ENCODE assay signal across 12 cellular contexts in the genomic region with DNA sequence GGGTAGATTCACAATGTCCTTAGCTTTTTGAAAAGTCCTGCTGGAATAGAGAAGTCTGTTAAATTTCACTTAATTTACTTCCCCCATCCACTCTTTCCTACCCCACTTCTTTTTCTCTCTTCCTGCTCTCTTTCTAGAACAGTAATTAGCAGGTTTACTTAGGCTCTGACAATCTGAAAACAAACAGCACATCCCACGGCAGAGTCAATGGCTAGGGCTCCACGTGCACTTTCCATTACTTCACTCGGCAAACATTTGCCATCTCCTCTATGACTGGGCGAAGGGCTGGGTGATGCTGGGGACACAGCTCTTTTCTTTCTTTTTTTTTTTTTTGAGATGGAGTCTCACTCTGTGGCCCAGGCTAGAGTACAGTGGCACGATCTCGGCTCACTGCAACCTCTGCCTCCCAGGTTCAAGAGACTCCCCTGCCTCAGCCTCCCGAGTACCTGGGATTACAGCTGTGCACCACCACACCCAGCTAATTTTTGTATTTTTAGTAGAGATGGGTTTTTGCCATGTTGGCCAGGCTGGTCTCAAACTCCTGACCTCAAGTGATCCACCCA. TPM values are rescaled to one million over a fixed set of nuclear protein-coding genes. Genes with fewer than 3 reads are reported as not detected.
DNase-seq lines count a peak whose midpoint lies in the region; ATAC-seq and TF ChIP-seq lines count a peak whose summit lies in the region.
"Not testable (repeated sequence)": the region's sequence is repeated elsewhere in the genome, so short reads cannot be mapped to it uniquely, and the experiment has no call there.
"Had no signal": no experiment of that assay in that cellular context is flagged by ENCODE, and none has a peak within 500 bp of the region (broad histone marks: within the 10 kb centered on the region; RNA-seq: fewer than 3 reads in every experiment).

No MANE protein-coding gene starts in this region.

- DNase-seq in DMS153 treated with DMSO at 0.1 percent for 48 hours (lab: John Stamatoyannopoulos, UW; ENCODE audit: unreplicated experiment): peak; percentile 66
- DNase-seq in NCI-H1417 (lab: John Stamatoyannopoulos, UW): peak in 2 of 3 experiments; percentile 7 to 48
- peak; percentile 58 for DNase-seq in NCI-H510A treated with DMSO at 0.1 percent for 48 hours (lab: John Stamatoyannopoulos, UW)
- DNase-seq in left ventricle myocardium superior, lower lobe of right lung: not testable (repeated sequence)
- peak; percentile 39 for DNase-seq in progenitor cell of endocrine pancreas (ENCODE audit: low spot score, unreplicated experiment)

- not testable (repeated sequence) for H3K4me3 ChIP-seq in lower lobe of right lung

- not testable (repeated sequence) for TF ChIP-seq CTCF in lower lobe of right lung (IDR thresholded peaks at IDR 0.05); progenitor cell of endocrine pancreas (IDR thresholded peaks at IDR 0.05; ENCODE audit: unreplicated experiment)

- H3K4me1 ChIP-seq in lower lobe of right lung: not testable (repeated sequence)

- not testable (repeated sequence) for H3K36me3 ChIP-seq in lower lobe of right lung

- H3K36me3 Mint-ChIP-seq in activated naive CD4-positive, alpha-beta T cell treated with anti-CD3 and anti-CD28 coated beads, Interleukin-2, amount 50 U/mL, for 24 hours; progenitor cell of endocrine pancreas (ENCODE audit: insufficient read depth): not testable (repeated sequence)

- H3K27me3 ChIP-seq in lower lobe of right lung (ENCODE audit: low read depth): not testable (repeated sequence)

- not testable (repeated sequence) for H3K4me1 Mint-ChIP-seq in activated naive CD4-positive, alpha-beta T cell treated with anti-CD3 and anti-CD28 coated beads, Interleukin-2, amount 50 U/mL, for 24 hours
- H3K4me1 Mint-ChIP-seq in progenitor cell of endocrine pancreas (ENCODE audit: low read depth): peaks cover 13% of the 10 kb centered on the region

- H3K27me3 Mint-ChIP-seq in activated naive CD4-positive, alpha-beta T cell treated with anti-CD3 and anti-CD28 coated beads, Interleukin-2, amount 50 U/mL, for 24 hours: not testable (repeated sequence)
- peaks cover 14% of the 10 kb centered on the region for H3K27me3 Mint-ChIP-seq in progenitor cell of endocrine pancreas

- ATAC-seq in left ventricle myocardium superior (peak; percentile 75), lower lobe of right lung (peak; percentile 42 to 62)

- peak overlapping the region; percentile 25 for H3K27ac Mint-ChIP-seq in activated naive CD4-positive, alpha-beta T cell treated with anti-CD3 and anti-CD28 coated beads, Interleukin-2, amount 50 U/mL, for 24 hours
- H3K27ac Mint-ChIP-seq in progenitor cell of endocrine pancreas: peak overlapping the region; percentile 45

- intact Hi-C loops in left ventricle myocardium superior (cut with micrococcal nuclease); lower lobe of right lung (cut with DNase I): not testable (repeated sequence)

- H3K27ac ChIP-seq in lower lobe of right lung: not testable (repeated sequence)

- not testable (repeated sequence) for H3K4me3 Mint-ChIP-seq in activated naive CD4-positive, alpha-beta T cell treated with anti-CD3 and anti-CD28 coated beads, Interleukin-2, amount 50 U/mL, for 24 hours; progenitor cell of endocrine pancreas (ENCODE audit: low read depth)

- H3K9me3 Mint-ChIP-seq in activated naive CD4-positive, alpha-beta T cell treated with anti-CD3 and anti-CD28 coated beads, Interleukin-2, amount 50 U/mL, for 24 hours; progenitor cell of endocrine pancreas (ENCODE audit: low read depth): not testable (repeated sequence)

- H3K9me3 ChIP-seq in lower lobe of right lung: not testable (repeated sequence)

RNA-seq across cellular contexts. Expression of a gene that starts 26.7 kb away (rescaled TPM):
- total RNA-seq in left ventricle myocardium superior (not detected), lower lobe of right lung (not detected), progenitor cell of endocrine pancreas (not detected in 2 replicates)
- total RNA-seq: CD4-positive, CD25-positive, alpha-beta regulatory T cell; HT-29; MCF 10A; OCI-LY7; Right ventricle myocardium inferior had no signal

RNA-seq across cellular contexts. Expression of a gene that starts 52.4 kb away (rescaled TPM):
- total RNA-seq in left ventricle myocardium superior (not detected), lower lobe of right lung (not detected), progenitor cell of endocrine pancreas (not detected in 2 replicates)
- total RNA-seq: CD4-positive, CD25-positive, alpha-beta regulatory T cell; HT-29; MCF 10A; OCI-LY7; Right ventricle myocardium inferior had no signal
